In genomic region chr1:159000070-159000409, GRCh38 we compare ENCODE assay signal across 2 cellular contexts.
TF ChIP-seq lines count a peak whose summit lies in the region.

No MANE protein-coding gene starts in this region.

TF ChIP-seq in liver, 16 proteins besides CTCF, POLR2A, EP300 and RAD21:
- no peak for TF ChIP-seq FOXA2 (IDR thresholded peaks at IDR 0.05)
- no peak for TF ChIP-seq FOXA1 (IDR thresholded peaks at IDR 0.05)
- no peak for TF ChIP-seq JUND (IDR thresholded peaks at IDR 0.05)
- no peak for TF ChIP-seq SP1 (IDR thresholded peaks at IDR 0.05)
- no peak for TF ChIP-seq HNF4G (IDR thresholded peaks at IDR 0.05)
- no peak for TF ChIP-seq HNF4A (conservative IDR thresholded peaks at IDR 0.05)
- TF ChIP-seq YY1 (IDR thresholded peaks at IDR 0.05) = no peak
- no peak for TF ChIP-seq NR2F2 (IDR thresholded peaks at IDR 0.05)
- TF ChIP-seq, protein P1, sequence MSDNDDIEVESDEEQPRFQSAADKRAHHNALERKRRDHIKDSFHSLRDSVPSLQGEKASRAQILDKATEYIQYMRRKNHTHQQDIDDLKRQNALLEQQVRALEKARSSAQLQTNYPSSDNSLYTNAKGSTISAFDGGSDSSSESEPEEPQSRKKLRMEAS (IDR thresholded peaks at IDR 0.05) = no peak
- TF ChIP-seq RXRA (IDR thresholded peaks at IDR 0.05) = no peak
- no peak for TF ChIP-seq GABPA (IDR thresholded peaks at IDR 0.05 in 1 of 2, conservative IDR thresholded peaks at IDR 0.05 in 1 of 2)
- no peak for TF ChIP-seq EGR1 (IDR thresholded peaks at IDR 0.05; ENCODE audit: low read depth in 2 of 2)
- no peak for TF ChIP-seq ATF3 (IDR thresholded peaks at IDR 0.05)
- no peak for TF ChIP-seq TAF1 (conservative IDR thresholded peaks at IDR 0.05)
TF ChIP-seq in liver: peak in this region for 0.

TF ChIP-seq in HepG2, 621 proteins besides CTCF, POLR2A, EP300 and RAD21:
- no peak for TF ChIP-seq RFXAP (CRISPR knock-in tag; IDR thresholded peaks at IDR 0.05; ENCODE audit: borderline replicate concordance)
- no peak for TF ChIP-seq MIER3 (CRISPR knock-in tag; IDR thresholded peaks at IDR 0.05; ENCODE audit: borderline replicate concordance)
- TF ChIP-seq, protein P2, sequence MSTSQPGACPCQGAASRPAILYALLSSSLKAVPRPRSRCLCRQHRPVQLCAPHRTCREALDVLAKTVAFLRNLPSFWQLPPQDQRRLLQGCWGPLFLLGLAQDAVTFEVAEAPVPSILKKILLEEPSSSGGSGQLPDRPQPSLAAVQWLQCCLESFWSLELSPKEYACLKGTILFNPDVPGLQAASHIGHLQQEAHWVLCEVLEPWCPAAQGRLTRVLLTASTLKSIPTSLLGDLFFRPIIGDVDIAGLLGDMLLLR (CRISPR knock-in tag; IDR thresholded peaks at IDR 0.05) = no peak
- TF ChIP-seq ZNF616 (CRISPR knock-in tag; IDR thresholded peaks at IDR 0.05; ENCODE audit: low read depth) = no peak
- TF ChIP-seq PRMT3 (CRISPR knock-in tag; IDR thresholded peaks at IDR 0.05; ENCODE audit: borderline replicate concordance, low read depth) = no peak
- no peak for TF ChIP-seq HNRNPL (IDR thresholded peaks at IDR 0.05; ENCODE audit: low read depth, low read length)
- no peak for TF ChIP-seq JDP2 (CRISPR knock-in tag; IDR thresholded peaks at IDR 0.05; ENCODE audit: borderline replicate concordance)
- TF ChIP-seq ZNF589 (CRISPR knock-in tag; conservative IDR thresholded peaks at IDR 0.05) = no peak
- TF ChIP-seq, protein P3, sequence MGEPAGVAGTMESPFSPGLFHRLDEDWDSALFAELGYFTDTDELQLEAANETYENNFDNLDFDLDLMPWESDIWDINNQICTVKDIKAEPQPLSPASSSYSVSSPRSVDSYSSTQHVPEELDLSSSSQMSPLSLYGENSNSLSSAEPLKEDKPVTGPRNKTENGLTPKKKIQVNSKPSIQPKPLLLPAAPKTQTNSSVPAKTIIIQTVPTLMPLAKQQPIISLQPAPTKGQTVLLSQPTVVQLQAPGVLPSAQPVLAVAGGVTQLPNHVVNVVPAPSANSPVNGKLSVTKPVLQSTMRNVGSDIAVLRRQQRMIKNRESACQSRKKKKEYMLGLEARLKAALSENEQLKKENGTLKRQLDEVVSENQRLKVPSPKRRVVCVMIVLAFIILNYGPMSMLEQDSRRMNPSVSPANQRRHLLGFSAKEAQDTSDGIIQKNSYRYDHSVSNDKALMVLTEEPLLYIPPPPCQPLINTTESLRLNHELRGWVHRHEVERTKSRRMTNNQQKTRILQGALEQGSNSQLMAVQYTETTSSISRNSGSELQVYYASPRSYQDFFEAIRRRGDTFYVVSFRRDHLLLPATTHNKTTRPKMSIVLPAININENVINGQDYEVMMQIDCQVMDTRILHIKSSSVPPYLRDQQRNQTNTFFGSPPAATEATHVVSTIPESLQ (CRISPR knock-in tag; conservative IDR thresholded peaks at IDR 0.05) = no peak
- TF ChIP-seq, protein P4, sequence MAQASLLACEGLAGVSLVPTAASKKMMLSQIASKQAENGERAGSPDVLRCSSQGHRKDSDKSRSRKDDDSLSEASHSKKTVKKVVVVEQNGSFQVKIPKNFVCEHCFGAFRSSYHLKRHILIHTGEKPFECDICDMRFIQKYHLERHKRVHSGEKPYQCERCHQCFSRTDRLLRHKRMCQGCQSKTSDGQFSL (CRISPR knock-in tag; IDR thresholded peaks at IDR 0.05) = no peak
- TF ChIP-seq NCOR1 (IDR thresholded peaks at IDR 0.05; ENCODE audit: borderline replicate concordance, low read length) = no peak
- TF ChIP-seq ZFYVE20 (CRISPR knock-in tag; IDR thresholded peaks at IDR 0.05; ENCODE audit: borderline replicate concordance, low read depth) = no peak
- TF ChIP-seq, protein P5, sequence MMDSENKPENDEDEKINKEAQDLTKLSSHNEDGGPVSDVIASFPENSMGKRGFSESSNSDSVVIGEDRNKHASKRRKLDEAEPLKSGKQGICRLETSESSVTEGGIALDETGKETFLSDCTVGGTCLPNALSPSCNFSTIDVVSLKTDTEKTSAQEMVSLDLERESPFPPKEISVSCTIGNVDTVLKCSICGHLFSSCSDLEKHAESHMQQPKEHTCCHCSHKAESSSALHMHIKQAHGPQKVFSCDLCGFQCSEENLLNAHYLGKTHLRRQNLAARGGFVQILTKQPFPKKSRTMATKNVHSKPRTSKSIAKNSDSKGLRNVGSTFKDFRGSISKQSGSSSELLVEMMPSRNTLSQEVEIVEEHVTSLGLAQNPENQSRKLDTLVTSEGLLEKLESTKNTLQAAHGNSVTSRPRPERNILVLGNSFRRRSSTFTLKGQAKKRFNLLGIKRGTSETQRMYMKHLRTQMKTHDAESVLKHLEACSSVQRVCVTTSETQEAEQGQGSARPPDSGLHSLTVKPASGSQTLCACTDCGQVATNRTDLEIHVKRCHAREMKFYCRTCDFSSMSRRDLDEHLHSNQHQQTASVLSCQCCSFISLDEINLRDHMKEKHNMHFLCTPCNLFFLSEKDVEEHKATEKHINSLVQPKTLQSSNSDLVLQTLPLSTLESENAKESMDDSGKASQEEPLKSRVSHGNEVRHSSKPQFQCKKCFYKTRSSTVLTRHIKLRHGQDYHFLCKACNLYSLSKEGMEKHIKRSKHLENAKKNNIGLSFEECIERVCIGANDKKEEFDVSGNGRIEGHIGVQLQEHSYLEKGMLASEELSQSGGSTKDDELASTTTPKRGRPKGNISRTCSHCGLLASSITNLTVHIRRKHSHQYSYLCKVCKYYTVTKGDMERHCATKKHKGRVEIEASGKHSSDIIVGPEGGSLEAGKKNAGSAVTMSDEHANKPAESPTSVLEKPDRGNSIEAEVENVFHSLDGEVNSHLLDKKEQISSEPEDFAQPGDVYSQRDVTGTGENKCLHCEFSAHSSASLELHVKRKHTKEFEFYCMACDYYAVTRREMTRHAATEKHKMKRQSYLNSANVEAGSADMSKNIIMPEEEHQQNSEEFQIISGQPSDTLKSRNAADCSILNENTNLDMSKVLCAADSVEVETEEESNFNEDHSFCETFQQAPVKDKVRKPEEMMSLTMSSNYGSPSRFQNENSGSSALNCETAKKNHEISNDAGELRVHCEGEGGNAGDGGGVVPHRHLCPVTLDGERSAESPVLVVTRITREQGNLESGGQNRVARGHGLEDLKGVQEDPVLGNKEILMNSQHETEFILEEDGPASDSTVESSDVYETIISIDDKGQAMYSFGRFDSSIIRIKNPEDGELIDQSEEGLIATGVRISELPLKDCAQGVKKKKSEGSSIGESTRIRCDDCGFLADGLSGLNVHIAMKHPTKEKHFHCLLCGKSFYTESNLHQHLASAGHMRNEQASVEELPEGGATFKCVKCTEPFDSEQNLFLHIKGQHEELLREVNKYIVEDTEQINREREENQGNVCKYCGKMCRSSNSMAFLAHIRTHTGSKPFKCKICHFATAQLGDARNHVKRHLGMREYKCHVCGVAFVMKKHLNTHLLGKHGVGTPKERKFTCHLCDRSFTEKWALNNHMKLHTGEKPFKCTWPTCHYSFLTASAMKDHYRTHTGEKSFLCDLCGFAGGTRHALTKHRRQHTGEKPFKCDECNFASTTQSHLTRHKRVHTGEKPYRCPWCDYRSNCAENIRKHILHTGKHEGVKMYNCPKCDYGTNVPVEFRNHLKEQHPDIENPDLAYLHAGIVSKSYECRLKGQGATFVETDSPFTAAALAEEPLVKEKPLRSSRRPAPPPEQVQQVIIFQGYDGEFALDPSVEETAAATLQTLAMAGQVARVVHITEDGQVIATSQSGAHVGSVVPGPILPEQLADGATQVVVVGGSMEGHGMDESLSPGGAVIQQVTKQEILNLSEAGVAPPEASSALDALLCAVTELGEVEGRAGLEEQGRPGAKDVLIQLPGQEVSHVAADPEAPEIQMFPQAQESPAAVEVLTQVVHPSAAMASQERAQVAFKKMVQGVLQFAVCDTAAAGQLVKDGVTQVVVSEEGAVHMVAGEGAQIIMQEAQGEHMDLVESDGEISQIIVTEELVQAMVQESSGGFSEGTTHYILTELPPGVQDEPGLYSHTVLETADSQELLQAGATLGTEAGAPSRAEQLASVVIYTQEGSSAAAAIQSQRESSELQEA (CRISPR knock-in tag; IDR thresholded peaks at IDR 0.05; ENCODE audit: not compliant biosample characterization) = no peak
- TF ChIP-seq, protein P1 (IDR thresholded peaks at IDR 0.05) = no peak
- TF ChIP-seq CBFB (CRISPR knock-in tag; IDR thresholded peaks at IDR 0.05) = no peak
- TF ChIP-seq ZFAT (CRISPR knock-in tag; conservative IDR thresholded peaks at IDR 0.05) = no peak
- TF ChIP-seq PCBP2 (optimal IDR thresholded peaks at IDR 0.05; ENCODE audit: low read depth, low read length, poor library complexity, severe bottlenecking) = no peak
- TF ChIP-seq ZGPAT (CRISPR knock-in tag; IDR thresholded peaks at IDR 0.05) = no peak
